ENCODE assay signal across 4 cellular contexts in genomic region chr20:8168785-8169288, GRCh38.
"Had no signal": no experiment of that assay in that cellular context is flagged by ENCODE, and none has a peak within 500 bp of the region (broad histone marks: within the 10 kb centered on the region; RNA-seq: fewer than 3 reads in every experiment).

No MANE protein-coding gene starts in this region.

- H2AFZ ChIP-seq: GM23338 had no signal

- H3K4me3 ChIP-seq: GM23338 had no signal

- DNase-seq: H9, HCEC 1CT, KBM-7 had no signal

- H3K4me2 ChIP-seq: GM23338 had no signal
